In the genomic region with DNA sequence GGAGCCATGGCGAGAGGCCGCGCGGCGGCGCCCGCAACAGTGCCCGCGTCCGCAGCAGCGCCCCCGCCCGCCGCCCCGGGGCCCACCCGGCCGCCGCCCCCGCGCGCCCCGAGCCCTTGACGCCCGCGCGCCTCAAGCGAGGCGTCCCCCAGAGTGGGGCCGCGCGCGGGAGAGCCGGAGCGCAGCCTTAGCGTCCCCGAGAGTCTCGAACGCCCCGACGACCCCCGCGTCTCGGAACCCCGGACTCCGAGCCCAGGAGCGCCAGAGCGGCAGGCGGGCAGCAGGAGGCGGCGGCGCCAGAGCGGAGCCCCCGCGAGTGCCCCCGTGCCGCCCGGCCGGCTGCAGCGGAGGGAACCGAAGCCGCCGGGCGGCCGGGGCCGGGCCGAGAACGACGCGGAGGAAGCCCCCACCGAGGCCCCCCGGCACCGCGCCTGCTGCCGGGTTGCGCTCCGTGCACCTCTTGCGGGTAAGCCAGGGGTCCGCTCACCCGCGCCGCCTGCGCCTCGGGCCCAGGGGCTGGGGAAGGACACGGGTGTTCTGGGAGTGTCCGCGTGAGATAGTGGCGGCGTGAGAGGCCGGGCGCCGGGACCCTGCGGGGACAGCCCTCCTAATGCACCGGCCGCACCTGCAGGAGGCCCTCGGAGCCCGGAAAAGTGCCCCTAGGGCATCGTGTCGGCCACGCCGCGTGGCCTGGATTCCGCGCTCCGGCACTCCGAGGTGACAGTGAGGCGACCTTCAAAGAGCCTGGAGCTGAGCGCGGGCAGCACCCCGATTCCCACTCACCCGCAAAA, we compare ENCODE assay signal across 8 cellular contexts. TPM values are rescaled to one million over a fixed set of nuclear protein-coding genes. Genes with fewer than 3 reads are reported as not detected.
DNase-seq lines count a peak whose midpoint lies in the region; ATAC-seq and TF ChIP-seq lines count a peak whose summit lies in the region.

No MANE protein-coding gene starts in this region.

- peak overlapping the region; percentile 85 for H3K9ac ChIP-seq in HCT116 (ENCODE audit: low read length)

- H3K36me3 ChIP-seq in HCT116 (ENCODE audit: control insufficient read depth in 1 of 2, insufficient read depth in 2 of 2, low read length in 2 of 2), result no peaks in the 10 kb centered on the region
- H3K36me3 ChIP-seq in Panc1 (ENCODE audit: control insufficient read depth, insufficient read depth, low read length), result no peaks in the 10 kb centered on the region; the same call in 1 of the 2 replicates

- intact Hi-C loops in HCT116 (cut with micrococcal nuclease), result loop anchor here (5.0 kb wide), 1 partner anchor 68 kb away; no protein-coding TSS in a partner anchor
- intact Hi-C loops in Panc1 (cut with micrococcal nuclease; ENCODE audit: unreplicated experiment), result loop anchor here (5.0 to 10.0 kb wide), 2 partner anchors 52 to 119 kb away; a partner anchor contains a TSS

- H3K27ac Mint-ChIP-seq in activated naive CD8-positive, alpha-beta T cell treated with anti-CD3 and anti-CD28 coated beads, Interleukin-2, amount 10 ng/mL, durations not matched to agents 7 days and 5 days, result peak overlapping the region; percentile 82

- peak; percentile 28; the same call in 1 of the 2 replicates for TF ChIP-seq RAD21 in HCT116 (IDR thresholded peaks at IDR 0.05; ENCODE audit: low read depth)

- H3K27ac ChIP-seq in HCT116 (ENCODE audit: low read depth, low read length) (peak overlapping the region; percentile 77; the same call in 1 of the 2 replicates), Panc1 (ENCODE audit: low read length) (peak overlapping the region; percentile 89), skin epidermis (peak overlapping the region; percentile 43 to 94 (median 87))

- TF ChIP-seq CTCF in GM10248 (IDR thresholded peaks at IDR 0.05; ENCODE audit: control extremely low read depth, extremely low read depth, low read depth, missing control alignments) (peak; percentile 18), HCT116 (IDR thresholded peaks at IDR 0.05 in 2 of 3, conservative IDR thresholded peaks at IDR 0.05 in 1 of 3; ENCODE audit: borderline replicate concordance in 1 of 3, insufficient read depth in 1 of 3, low read depth in 2 of 3, low read length in 2 of 3) (no peak), Panc1 (IDR thresholded peaks at IDR 0.05) (peak; percentile 57)

- H3K4me3 ChIP-seq in HCT116 (replicated peaks in 1 of 2; ENCODE audit: low read depth in 1 of 2, low read length in 2 of 2) (peak overlapping the region; percentile 65 to 81), Panc1 (ENCODE audit: low read depth in 2 of 2, low read length in 2 of 2) (peak overlapping the region; percentile 75 to 89), iPS-11a (ENCODE audit: low read depth, low read length) (peak overlapping the region; percentile 55), skin epidermis (peak overlapping the region; percentile 68 to 96 (median 81))

- H3K4me2 ChIP-seq in HCT116 (ENCODE audit: low read length), result peak overlapping the region; percentile 94

- CTCF ChIA-PET in GM10248 (lab: Yijun Ruan, JAX) (interaction anchor here (0.9 to 2.9 kb wide), 7 partner anchors 12 to 87 kb away, joined by 3 to 14 read pairs (median 11); no protein-coding TSS in a partner anchor), HCT116 (lab: Charles Lee) (no interaction called here), Panc1 (lab: Charles Lee) (interaction anchor here (0.7 to 1.0 kb wide), 2 partner anchors 48 to 66 kb away, joined by 3 to 5 read pairs; no protein-coding TSS in a partner anchor)

- peak overlapping the region; percentile 89 for H3K4me3 Mint-ChIP-seq in activated naive CD8-positive, alpha-beta T cell treated with anti-CD3 and anti-CD28 coated beads, Interleukin-2, amount 10 ng/mL, durations not matched to agents 7 days and 5 days

- H3K36me3 Mint-ChIP-seq in activated naive CD8-positive, alpha-beta T cell treated with anti-CD3 and anti-CD28 coated beads, Interleukin-2, amount 10 ng/mL, durations not matched to agents 7 days and 5 days, result peaks cover 3% of the 10 kb centered on the region

- no peak overlapping the region for H2AFZ ChIP-seq in HCT116 (ENCODE audit: low read depth, low read length, poor library complexity, severe bottlenecking)

- H3K9me3 Mint-ChIP-seq in activated naive CD8-positive, alpha-beta T cell treated with anti-CD3 and anti-CD28 coated beads, Interleukin-2, amount 10 ng/mL, durations not matched to agents 7 days and 5 days, result no peaks in the 10 kb centered on the region

- H3K27me3 Mint-ChIP-seq in activated naive CD8-positive, alpha-beta T cell treated with anti-CD3 and anti-CD28 coated beads, Interleukin-2, amount 10 ng/mL, durations not matched to agents 7 days and 5 days, result no peaks in the 10 kb centered on the region

- H3K9me3 ChIP-seq in HCT116 (ENCODE audit: control insufficient read depth in 1 of 2, insufficient read depth in 1 of 2, low read depth in 1 of 2, low read length in 2 of 2), result no peaks in the 10 kb centered on the region
- H3K9me3 ChIP-seq in Panc1 (ENCODE audit: control insufficient read depth, insufficient read depth, low read depth, low read length), result no peaks in the 10 kb centered on the region

- H3K9me2 ChIP-seq in HCT116 (ENCODE audit: insufficient read depth), result no peaks in the 10 kb centered on the region

- no peaks in the 10 kb centered on the region for H4K20me1 ChIP-seq in HCT116 (ENCODE audit: insufficient read depth)

- RAD21 ChIA-PET in HCT116 (lab: Charles Lee; ENCODE audit: low non-redundant PET in 1 of 2, low total read pairs in 2 of 2, uncharacterized antibody in 2 of 2, unreplicated experiment in 2 of 2), result interaction anchor here in 1 of 2 experiments (1.1 kb wide), 1 partner anchor 86 kb away, joined by 3 read pairs; no protein-coding TSS in a partner anchor

- peak; percentile 35 for DNase-seq in GM10248 (ENCODE audit: extremely low spot score)
- no peak for DNase-seq in HCT116 (ENCODE audit: low read depth, low spot score)
- no peak for DNase-seq in Panc1 (ENCODE audit: low read depth, low spot score)
- no peak for DNase-seq in activated naive CD8-positive, alpha-beta T cell treated with anti-CD3 and anti-CD28 coated beads, Interleukin-2, amount 10 ng/mL, durations not matched to agents 7 days and 5 days
- no peak for DNase-seq in epidermal melanocyte (ENCODE audit: insufficient read length, low spot score)

- peak; percentile 48 for ATAC-seq in HCT116
- ATAC-seq in Panc1, result peak; percentile 44
- ATAC-seq in activated naive CD8-positive, alpha-beta T cell treated with anti-CD3 and anti-CD28 coated beads, Interleukin-2, amount 10 ng/mL, durations not matched to agents 7 days and 5 days (ENCODE audit: low read depth), result peak; percentile 30
- no peak for ATAC-seq in GM19328 (IDR thresholded peaks at IDR 0.05; ENCODE audit: unreplicated experiment)

- H3K4me1 ChIP-seq in HCT116 (ENCODE audit: control insufficient read depth in 1 of 2, insufficient read depth in 2 of 2, low read length in 2 of 2), result peaks cover 10 to 25% of the 10 kb centered on the region in 2 experiments; a peak in 3 of 4 replicates
- H3K4me1 ChIP-seq in Panc1 (ENCODE audit: control insufficient read depth, insufficient read depth, low read length), result peaks cover 16% of the 10 kb centered on the region

- no TSS peak for BruUV-seq in HCT116 (replicated peaks; lab: Mats Ljungman, UMichigan)
- no TSS peak for BruUV-seq in Panc1 (replicated peaks; lab: Mats Ljungman, UMichigan)

- H3K79me2 ChIP-seq in HCT116 (ENCODE audit: insufficient read depth, low read length), result peaks cover 48% of the 10 kb centered on the region

- TF ChIP-seq POLR2A in HCT116 (IDR thresholded peaks at IDR 0.05; ENCODE audit: borderline replicate concordance, extremely low read depth, insufficient read depth, insufficient read length), result peak; percentile 25

- H3K27me3 ChIP-seq in HCT116 (ENCODE audit: insufficient read depth, low read length), result no peaks in the 10 kb centered on the region
- H3K27me3 ChIP-seq in Panc1 (ENCODE audit: control insufficient read depth, insufficient read depth, low read length), result no peaks in the 10 kb centered on the region

- peaks cover 29% of the 10 kb centered on the region for H3K4me1 Mint-ChIP-seq in activated naive CD8-positive, alpha-beta T cell treated with anti-CD3 and anti-CD28 coated beads, Interleukin-2, amount 10 ng/mL, durations not matched to agents 7 days and 5 days

- POLR2A ChIA-PET in GM10248 (lab: Yijun Ruan, JAX), result interaction anchor here (0.7 to 1.2 kb wide), 4 partner anchors 12 to 201 kb away, joined by 3 to 4 read pairs (median 3); no protein-coding TSS in a partner anchor
- POLR2A ChIA-PET in HCT116 (lab: Charles Lee), result no interaction called here
- POLR2A ChIA-PET in Panc1 (lab: Charles Lee), result no interaction called here
- POLR2A ChIA-PET in activated naive CD8-positive, alpha-beta T cell treated with anti-CD3 and anti-CD28 coated beads, Interleukin-2, amount 10 ng/mL, durations not matched to agents 7 days and 5 days (lab: Charles Lee), result interaction anchor here (0.7 to 2.5 kb wide), 10 partner anchors 12 to 107 kb away, joined by 3 to 11 read pairs (median 3); a partner anchor contains a TSS

- in situ Hi-C loops in Panc1 (cut with HindIII; ENCODE audit: low pct_unique_long_range_greater_than_20kb, low sequenced_read_pairs), result no loop called here

TF ChIP-seq in HCT116, 20 proteins besides CTCF, POLR2A, EP300 and RAD21:
- TF ChIP-seq, protein P1, sequence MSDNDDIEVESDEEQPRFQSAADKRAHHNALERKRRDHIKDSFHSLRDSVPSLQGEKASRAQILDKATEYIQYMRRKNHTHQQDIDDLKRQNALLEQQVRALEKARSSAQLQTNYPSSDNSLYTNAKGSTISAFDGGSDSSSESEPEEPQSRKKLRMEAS (IDR thresholded peaks at IDR 0.05), result peak; percentile 62
- peak; percentile 77 for TF ChIP-seq ZFX (IDR thresholded peaks at IDR 0.05)
- TF ChIP-seq, protein P2, sequence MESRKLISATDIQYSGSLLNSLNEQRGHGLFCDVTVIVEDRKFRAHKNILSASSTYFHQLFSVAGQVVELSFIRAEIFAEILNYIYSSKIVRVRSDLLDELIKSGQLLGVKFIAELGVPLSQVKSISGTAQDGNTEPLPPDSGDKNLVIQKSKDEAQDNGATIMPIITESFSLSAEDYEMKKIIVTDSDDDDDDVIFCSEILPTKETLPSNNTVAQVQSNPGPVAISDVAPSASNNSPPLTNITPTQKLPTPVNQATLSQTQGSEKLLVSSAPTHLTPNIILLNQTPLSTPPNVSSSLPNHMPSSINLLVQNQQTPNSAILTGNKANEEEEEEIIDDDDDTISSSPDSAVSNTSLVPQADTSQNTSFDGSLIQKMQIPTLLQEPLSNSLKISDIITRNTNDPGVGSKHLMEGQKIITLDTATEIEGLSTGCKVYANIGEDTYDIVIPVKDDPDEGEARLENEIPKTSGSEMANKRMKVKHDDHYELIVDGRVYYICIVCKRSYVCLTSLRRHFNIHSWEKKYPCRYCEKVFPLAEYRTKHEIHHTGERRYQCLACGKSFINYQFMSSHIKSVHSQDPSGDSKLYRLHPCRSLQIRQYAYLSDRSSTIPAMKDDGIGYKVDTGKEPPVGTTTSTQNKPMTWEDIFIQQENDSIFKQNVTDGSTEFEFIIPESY (IDR thresholded peaks at IDR 0.05; ENCODE audit: extremely low read depth, insufficient replicate concordance, low read length), result no peak

RNA-seq across cellular contexts. Expression of a gene that starts 51.9 kb away (rescaled TPM):
- total RNA-seq in HCT116 (2021; ENCODE audit: unreplicated experiment) (6.3 TPM), Panc1 (2021; ENCODE audit: unreplicated experiment) (14.3 TPM)
- polyA plus RNA-seq in HCT116 (2012), result 1.3 TPM in 2 replicates
- 3.2 TPM for polyA plus RNA-seq in Panc1 (2012; ENCODE audit: insufficient read length)
- 10 to 100 TPM; 18.6 to 19.0 TPM for total RNA-seq in activated naive CD8-positive, alpha-beta T cell treated with anti-CD3 and anti-CD28 coated beads, Interleukin-2, amount 10 ng/mL, durations not matched to agents 7 days and 5 days

Comparison
In these comparisons a context has a peak if more than half of its experiments do, and no peak if none do; other contexts are left out.
1. CTCF ChIP-seq: peak in GM10248 (single experiment) and Panc1 (single experiment); none in HCT116 (0 of 3).
2. POLR2A ChIA-PET loops: an anchor here in GM10248 (0.7 to 1.2 kb wide) and activated naive CD8-positive, alpha-beta T cell treated with anti-CD3 and anti-CD28 coated beads, Interleukin-2, amount 10 ng/mL, durations not matched to agents 7 days and 5 days (0.7 to 2.5 kb wide); none called in HCT116 and Panc1.
3. Peak in every context shown above with its lines, with median percentiles within 50 percentile points of each other: H3K27ac ChIP-seq and H3K4me3 ChIP-seq.